ENCODE assay signal across 8 cellular contexts in genomic region chr1:155504207-155504606, GRCh38. TPM values are rescaled to one million over a fixed set of nuclear protein-coding genes. Genes with fewer than 3 reads are reported as not detected.
A peak's percentile ranks its signal among the peaks of the same experiment; 100 is the strongest.
DNase-seq lines count a peak whose midpoint lies in the region; ATAC-seq, FAIRE-seq and TF ChIP-seq lines count a peak whose summit lies in the region.
"Had no signal": no experiment of that assay in that cellular context is flagged by ENCODE, and none has a peak within 500 bp of the region (broad histone marks: within the 10 kb centered on the region; RNA-seq: fewer than 3 reads in every experiment).

No MANE protein-coding gene starts in this region.

- H2BK15ac ChIP-seq in mesenchymal stem cell (ENCODE audit: low read depth, poor library complexity, severe bottlenecking), result no peak overlapping the region

- no peak overlapping the region for H2BK120ac ChIP-seq in mesenchymal stem cell (ENCODE audit: low read depth, low read length)

- DNase-seq in GM10248 (ENCODE audit: extremely low spot score), result peak; percentile 38
- DNase-seq in NCI-H1436 treated with DMSO at 0.1 percent for 48 hours (lab: John Stamatoyannopoulos, UW), result peak; percentile 3
- DNase-seq in bronchial epithelial cell (ENCODE audit: low read depth), result peak; percentile 48
- peak; percentile 44 for DNase-seq in mesenchymal stem cell
- DNase-seq in NCI-H774 (lab: John Stamatoyannopoulos, UW), result no peak
- no peak for DNase-seq in AG08396 (ENCODE audit: low spot score)

- H3K27me3 ChIP-seq in bronchial epithelial cell (ENCODE audit: control insufficient read depth, insufficient read depth, low read length) (no peaks in the 10 kb centered on the region), mesenchymal stem cell (ENCODE audit: control insufficient read depth in 1 of 2, insufficient read depth in 1 of 2, low read length in 2 of 2) (no peaks in the 10 kb centered on the region)
- H3K27me3 ChIP-seq: SJCRH30 had no signal

- CTCF ChIA-PET in GM10248 (lab: Yijun Ruan, JAX), result interaction anchor here (0.7 to 3.0 kb wide), 13 partner anchors 9 to 258 kb away, joined by 3 to 19 read pairs (median 4); no protein-coding TSS in a partner anchor

- H2BK12ac ChIP-seq in mesenchymal stem cell (ENCODE audit: low read length in 2 of 2), result no peak overlapping the region

- no peaks in the 10 kb centered on the region for H3K36me3 ChIP-seq in bronchial epithelial cell (ENCODE audit: control insufficient read depth, insufficient read depth, low read length)
- H3K36me3 ChIP-seq in mesenchymal stem cell (ENCODE audit: control insufficient read depth in 1 of 2, insufficient read depth in 2 of 2, low read depth in 1 of 2, low read length in 2 of 2), result no peaks in the 10 kb centered on the region
- H3K36me3 ChIP-seq: SJCRH30 had no signal

- no peaks in the 10 kb centered on the region for H3K9me3 ChIP-seq in mesenchymal stem cell (ENCODE audit: control insufficient read depth, low read length)
- H3K9me3 ChIP-seq: SJCRH30 had no signal

- H3K4me2 ChIP-seq in mesenchymal stem cell (ENCODE audit: low read length, poor library complexity, severe bottlenecking), result no peak overlapping the region

- H2AK5ac ChIP-seq in mesenchymal stem cell (ENCODE audit: low read length, severe bottlenecking), result no peak overlapping the region

- WGBS in mesenchymal stem cell, result 79% methylated on average over 5 of the region's 5 CpGs

- no peak overlapping the region for H2AFZ ChIP-seq in mesenchymal stem cell (ENCODE audit: low read depth, low read length)

- H3K23ac ChIP-seq in mesenchymal stem cell (ENCODE audit: low read length in 2 of 2), result no peak overlapping the region

- H4K8ac ChIP-seq in mesenchymal stem cell (ENCODE audit: low read length), result no peak overlapping the region

- no peak overlapping the region for H2BK5ac ChIP-seq in mesenchymal stem cell (ENCODE audit: low read depth, low read length, poor library complexity, severe bottlenecking)

- peaks cover 15% of the 10 kb centered on the region for H3K79me1 ChIP-seq in mesenchymal stem cell (replicated peaks; ENCODE audit: low read length, poor library complexity, severe bottlenecking)

- H3K4ac ChIP-seq in mesenchymal stem cell (ENCODE audit: low read depth in 1 of 2, low read length in 2 of 2), result no peak overlapping the region

- H3K4me1 ChIP-seq in mesenchymal stem cell (ENCODE audit: control insufficient read depth, insufficient read depth, low read depth, low read length), result no peaks in the 10 kb centered on the region

- H3K4me3 ChIP-seq in bronchial epithelial cell (ENCODE audit: low read depth, low read length) (no peak overlapping the region), mesenchymal stem cell (ENCODE audit: insufficient read depth in 1 of 2, low read depth in 1 of 2, low read length in 2 of 2) (no peak overlapping the region)
- H3K4me3 ChIP-seq: SJCRH30 had no signal

- no peak overlapping the region for H3K18ac ChIP-seq in mesenchymal stem cell (ENCODE audit: low read depth in 1 of 2, low read length in 2 of 2)

- no peak overlapping the region for H4K91ac ChIP-seq in mesenchymal stem cell (ENCODE audit: low read length)

- POLR2A ChIA-PET in GM10248 (lab: Yijun Ruan, JAX), result no interaction called here

- no peak overlapping the region for H3K9ac ChIP-seq in mesenchymal stem cell (ENCODE audit: low read length)

- peak; percentile 36 for TF ChIP-seq CTCF in GM10248 (IDR thresholded peaks at IDR 0.05; ENCODE audit: control extremely low read depth, extremely low read depth, low read depth, missing control alignments)
- TF ChIP-seq CTCF in bronchial epithelial cell (IDR thresholded peaks at IDR 0.05; ENCODE audit: insufficient read depth, low read length, severe bottlenecking), result peak; percentile 27

- no peak for ATAC-seq in HG03342 (IDR thresholded peaks at IDR 0.05; ENCODE audit: unreplicated experiment)

- no peak overlapping the region for H3K27ac ChIP-seq in mesenchymal stem cell (ENCODE audit: low read length, poor library complexity, severe bottlenecking)
- H3K27ac ChIP-seq: SJCRH30 had no signal

- no peak overlapping the region for H3K14ac ChIP-seq in mesenchymal stem cell (ENCODE audit: low read length in 2 of 2)

- no peak for FAIRE-seq in bronchial epithelial cell (lab: Jason Lieb, UNC)

RNA-seq across cellular contexts. Expression of gene ASH1L, which starts 58.4 kb away (rescaled TPM):
- total RNA-seq in bronchial epithelial cell, result 15.0 and 23.3 TPM in 2 replicates
- 8.8 TPM for polyA plus RNA-seq in mesenchymal stem cell (2013, experiment 1 of 2)
- polyA plus RNA-seq in mesenchymal stem cell (2013, experiment 2 of 2), result 8.1 TPM

Comparison
In these comparisons a context has a peak if more than half of its experiments do, and no peak if none do; other contexts are left out.
1. DNase-seq: peak in GM10248 (single experiment), NCI-H1436 treated with DMSO at 0.1 percent for 48 hours (single experiment), bronchial epithelial cell (single experiment) and mesenchymal stem cell (single experiment); none in NCI-H774 (single experiment) and AG08396 (single experiment).